In the genomic region with DNA sequence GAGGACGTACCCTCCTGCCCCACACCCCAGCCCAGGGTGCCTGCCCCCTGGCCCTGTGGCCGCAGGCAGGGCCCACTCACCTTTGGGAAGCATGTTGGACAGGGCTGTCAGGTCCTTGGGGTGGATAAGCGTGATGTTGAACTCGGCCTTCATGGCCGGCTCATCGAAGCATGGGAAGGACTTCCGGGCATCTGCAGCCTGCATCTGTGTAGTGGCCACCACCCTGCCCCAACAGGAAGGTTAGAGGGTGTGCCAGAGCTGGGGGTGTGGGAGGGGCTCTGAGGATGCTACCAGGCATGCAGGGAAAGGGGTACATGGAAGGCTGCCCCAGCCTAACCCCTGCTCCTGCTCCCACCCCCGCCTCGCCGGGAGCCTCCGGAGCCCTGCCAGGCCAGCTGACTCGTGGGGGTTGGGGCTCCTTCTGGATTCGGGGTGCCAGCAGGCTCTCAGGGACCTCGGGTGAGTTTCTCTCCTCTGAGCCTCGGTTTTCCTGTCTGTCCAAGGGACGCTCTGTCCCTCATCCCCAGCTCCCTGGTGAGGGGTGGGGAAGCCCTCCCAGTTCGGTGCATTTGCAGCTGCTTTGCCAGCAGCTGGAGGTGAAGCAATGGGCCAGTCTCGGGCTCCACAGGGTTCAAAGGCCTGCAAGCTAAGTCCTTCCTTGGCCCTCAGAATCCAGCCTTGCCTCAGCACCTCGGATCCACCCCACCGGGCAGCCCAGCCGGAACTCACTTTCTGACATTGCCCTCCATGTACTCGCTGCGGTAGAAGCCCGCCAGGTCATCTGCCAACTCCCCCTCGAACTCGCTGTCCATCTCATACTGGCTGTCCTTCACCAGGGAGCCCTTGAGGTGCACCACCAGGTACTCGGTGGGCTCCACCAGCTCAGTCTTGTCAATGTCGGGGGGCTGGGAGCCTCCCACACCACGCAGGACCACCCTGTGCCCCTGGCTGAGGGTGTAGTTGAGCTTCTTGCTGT, we compare ENCODE assay signal across 19 cellular contexts. TPM values are rescaled to one million over a fixed set of nuclear protein-coding genes. Genes with fewer than 3 reads are reported as not detected.
DNase-seq lines count a peak whose midpoint lies in the region; ATAC-seq and TF ChIP-seq lines count a peak whose summit lies in the region.
"Had no signal": no experiment of that assay in that cellular context is flagged by ENCODE, and none has a peak within 500 bp of the region (broad histone marks: within the 10 kb centered on the region; RNA-seq: fewer than 3 reads in every experiment).

No MANE protein-coding gene starts in this region.

- no peak overlapping the region for H2AK5ac ChIP-seq in mesenchymal stem cell (ENCODE audit: low read length, severe bottlenecking)
- H2AK5ac ChIP-seq in trophoblast cell (ENCODE audit: low read length), result no peak overlapping the region

- H4K20me1 ChIP-seq in hepatocyte (ENCODE audit: insufficient read depth, poor library complexity, severe bottlenecking), result no peaks in the 10 kb centered on the region
- H4K20me1 ChIP-seq: BLaER1 had no signal

- H4K91ac ChIP-seq in mesenchymal stem cell (ENCODE audit: low read length) (no peak overlapping the region), trophoblast cell (ENCODE audit: low read depth, low read length) (no peak overlapping the region)

- H2BK5ac ChIP-seq in mesenchymal stem cell (ENCODE audit: low read depth, low read length, poor library complexity, severe bottlenecking), result no peak overlapping the region
- no peak overlapping the region for H2BK5ac ChIP-seq in trophoblast cell (ENCODE audit: low read depth, low read length, poor library complexity)

- H3K79me1 ChIP-seq in mesenchymal stem cell (replicated peaks; ENCODE audit: low read length, poor library complexity, severe bottlenecking), result peaks cover 2% of the 10 kb centered on the region
- no peaks in the 10 kb centered on the region for H3K79me1 ChIP-seq in trophoblast cell (ENCODE audit: low read length)

- no peak for TF ChIP-seq POLR2A in heart left ventricle (IDR thresholded peaks at IDR 0.05)

- H4K12ac ChIP-seq in trophoblast cell (ENCODE audit: low read depth, low read length), result no peak overlapping the region

- no peak overlapping the region for H2BK12ac ChIP-seq in mesenchymal stem cell (ENCODE audit: low read length in 2 of 2)
- H2BK12ac ChIP-seq in trophoblast cell (ENCODE audit: low read length), result no peak overlapping the region

- H3K27ac ChIP-seq in heart left ventricle, result no peak overlapping the region
- H3K27ac ChIP-seq in hepatocyte, result no peak overlapping the region
- no peak overlapping the region for H3K27ac ChIP-seq in mesenchymal stem cell (ENCODE audit: low read length, poor library complexity, severe bottlenecking)
- no peak overlapping the region for H3K27ac ChIP-seq in foreskin keratinocyte
- H3K27ac ChIP-seq in trophoblast cell (ENCODE audit: low read depth, low read length), result no peak overlapping the region
- H3K27ac ChIP-seq: BLaER1 had no signal

- H3K36me3 ChIP-seq in heart left ventricle (peaks cover 0 to 53% (median 0%) of the 10 kb centered on the region in 9 donors), hepatocyte (replicated peaks; ENCODE audit: insufficient read depth, low read depth) (no peaks in the 10 kb centered on the region), mesenchymal stem cell (ENCODE audit: control insufficient read depth in 1 of 2, insufficient read depth in 2 of 2, low read depth in 1 of 2, low read length in 2 of 2) (peaks cover 32 to 95% of the 10 kb centered on the region in 2 experiments), trophoblast cell (ENCODE audit: control insufficient read depth in 1 of 2, insufficient read depth in 2 of 2, low read length in 2 of 2) (no peaks in the 10 kb centered on the region)
- H3K36me3 ChIP-seq: BLaER1 had no signal

- no peak overlapping the region for H4K8ac ChIP-seq in mesenchymal stem cell (ENCODE audit: low read length)
- H4K8ac ChIP-seq in trophoblast cell (ENCODE audit: low read depth, low read length), result no peak overlapping the region

- H3K4me3 ChIP-seq in heart left ventricle (no peak overlapping the region), hepatocyte (no peak overlapping the region), mesenchymal stem cell (ENCODE audit: insufficient read depth in 1 of 2, low read depth in 1 of 2, low read length in 2 of 2) (no peak overlapping the region), trophoblast cell (ENCODE audit: low read depth, low read length) (no peak overlapping the region)
- H3K4me3 ChIP-seq: BLaER1 had no signal

- no peak overlapping the region for H2BK15ac ChIP-seq in mesenchymal stem cell (ENCODE audit: low read depth, poor library complexity, severe bottlenecking)

- no peak for TF ChIP-seq CTCF in heart left ventricle (IDR thresholded peaks at IDR 0.05)
- TF ChIP-seq CTCF in hepatocyte (IDR thresholded peaks at IDR 0.05; ENCODE audit: poor library complexity), result no peak
- no peak for TF ChIP-seq CTCF in foreskin keratinocyte (conservative IDR thresholded peaks at IDR 0.05)

- intact Hi-C loops in left ventricle myocardium superior (cut with micrococcal nuclease) (no loop called here), heart left ventricle (cut with DNase I) (no loop called here)

- H3K9me3 ChIP-seq in heart left ventricle (no peaks in the 10 kb centered on the region), hepatocyte (ENCODE audit: low read depth) (no peaks in the 10 kb centered on the region), mesenchymal stem cell (ENCODE audit: control insufficient read depth, low read length) (no peaks in the 10 kb centered on the region), trophoblast cell (ENCODE audit: insufficient read depth, low read depth, low read length) (no peaks in the 10 kb centered on the region)
- H3K9me3 ChIP-seq: BLaER1 had no signal

- H3K4ac ChIP-seq in mesenchymal stem cell (ENCODE audit: low read depth in 1 of 2, low read length in 2 of 2) (no peak overlapping the region), trophoblast cell (ENCODE audit: low read depth, low read length) (no peak overlapping the region)

- WGBS in heart left ventricle, 4 donors, result 88 to 93% (median 89%) methylated on average over 21 to 29 of the region's 29 CpGs
- WGBS in hepatocyte (ENCODE audit: low lambda C conversion rate, missing lambda C conversion rate), result 97% methylated on average over 27 of the region's 29 CpGs
- 94% methylated on average over 28 of the region's 29 CpGs for WGBS in mesenchymal stem cell
- no CpG with 5 or more reads among the region's 29 CpGs for WGBS in trophoblast cell (ENCODE audit: extremely low coverage, insufficient coverage, insufficient read length)

- DNase-seq in left ventricle myocardium superior, result peak; percentile 22
- DNase-seq in heart left ventricle, result no peak
- no peak for DNase-seq in hepatocyte (ENCODE audit: low spot score)
- no peak for DNase-seq in mesenchymal stem cell
- no peak for DNase-seq in foreskin keratinocyte
- no peak for DNase-seq in foreskin melanocyte
- DNase-seq in stimulated activated CD4-positive, alpha-beta T cell treated with anti-CD3 and anti-CD28 coated beads, Interleukin-1b, Interleukin-23, amount 100 ng/mL, for 48 hours, result no peak
- DNase-seq in trophoblast cell, result no peak
- DNase-seq: CD8-positive, alpha-beta T cell; HCEC 1CT; KG1; NCI-H1048; NCI-H1436 treated with DMSO at 0.1 percent for 48 hours; NCI-H2081; NCI-H510A; NCI-H774; PC-3 had no signal

- H3K9me2 ChIP-seq in hepatocyte (replicated peaks; ENCODE audit: insufficient read depth), result no peaks in the 10 kb centered on the region

- H2AFZ ChIP-seq in hepatocyte (no peak overlapping the region), mesenchymal stem cell (ENCODE audit: low read depth, low read length) (no peak overlapping the region), trophoblast cell (ENCODE audit: insufficient read depth, low read length, poor library complexity) (no peak overlapping the region)

- peaks cover 15% of the 10 kb centered on the region for H3K79me2 ChIP-seq in hepatocyte
- H3K79me2 ChIP-seq in trophoblast cell (ENCODE audit: control insufficient read depth, insufficient read depth, low read length, poor library complexity), result no peaks in the 10 kb centered on the region

- H3K27me3 ChIP-seq in heart left ventricle (no peaks in the 10 kb centered on the region), hepatocyte (no peaks in the 10 kb centered on the region), mesenchymal stem cell (ENCODE audit: control insufficient read depth in 1 of 2, insufficient read depth in 1 of 2, low read length in 2 of 2) (no peaks in the 10 kb centered on the region), foreskin keratinocyte (no peaks in the 10 kb centered on the region), trophoblast cell (ENCODE audit: insufficient read depth, low read length) (no peaks in the 10 kb centered on the region)
- H3K27me3 ChIP-seq: BLaER1 had no signal

- H3K14ac ChIP-seq in mesenchymal stem cell (ENCODE audit: low read length in 2 of 2), result no peak overlapping the region
- no peak overlapping the region for H3K14ac ChIP-seq in trophoblast cell (ENCODE audit: low read length)

- no peak overlapping the region for H2BK120ac ChIP-seq in mesenchymal stem cell (ENCODE audit: low read depth, low read length)
- H2BK120ac ChIP-seq in trophoblast cell (ENCODE audit: insufficient read depth, low read length, poor library complexity), result no peak overlapping the region

- peaks cover 0 to 9% (median 2%) of the 10 kb centered on the region in 12 donors for H3K4me1 ChIP-seq in heart left ventricle
- H3K4me1 ChIP-seq in hepatocyte (ENCODE audit: insufficient read depth), result peaks cover 19% of the 10 kb centered on the region
- H3K4me1 ChIP-seq in mesenchymal stem cell (ENCODE audit: control insufficient read depth, insufficient read depth, low read depth, low read length), result peaks cover 28% of the 10 kb centered on the region
- H3K4me1 ChIP-seq in foreskin keratinocyte, result no peaks in the 10 kb centered on the region
- peaks cover 0 to 2% of the 10 kb centered on the region in 2 experiments for H3K4me1 ChIP-seq in trophoblast cell (ENCODE audit: control insufficient read depth in 1 of 2, insufficient read depth in 2 of 2, low read length in 2 of 2)

- H3K4me2 ChIP-seq in hepatocyte (peak overlapping the region; percentile 20), mesenchymal stem cell (ENCODE audit: low read length, poor library complexity, severe bottlenecking) (no peak overlapping the region), trophoblast cell (ENCODE audit: low read length) (no peak overlapping the region)
- H3K4me2 ChIP-seq: BLaER1 had no signal

- ATAC-seq in left ventricle myocardium superior (no peak), heart left ventricle (no peak), foreskin keratinocyte (no peak)
- ATAC-seq: CD8-positive, alpha-beta T cell; PC-3 had no signal

- no peak overlapping the region for H3K23ac ChIP-seq in mesenchymal stem cell (ENCODE audit: low read length in 2 of 2)
- H3K23ac ChIP-seq in trophoblast cell (ENCODE audit: low read length), result no peak overlapping the region

- H3K18ac ChIP-seq in mesenchymal stem cell (ENCODE audit: low read depth in 1 of 2, low read length in 2 of 2) (no peak overlapping the region), trophoblast cell (ENCODE audit: low read length) (no peak overlapping the region)

- peak overlapping the region; percentile 7 for H3K9ac ChIP-seq in mesenchymal stem cell (ENCODE audit: low read length)
- H3K9ac ChIP-seq in trophoblast cell (ENCODE audit: low read length), result no peak overlapping the region
- H3K9ac ChIP-seq: BLaER1 had no signal

RNA-seq across cellular contexts. Expression of a gene that starts 9.1 kb away (rescaled TPM):
- 7.7 TPM for total RNA-seq in left ventricle myocardium superior
- total RNA-seq in heart left ventricle, result 10 to 100 TPM in 3 of 9 donors, 1 to 10 TPM in 6; 1.1 to 37.6 (median 6.7) TPM
- 1 to 10 TPM; 4.6 to 9.2 TPM for polyA plus RNA-seq in heart left ventricle
- 115 and 137 TPM in 2 replicates for total RNA-seq in hepatocyte
- 123 and 166 TPM in 2 replicates for polyA plus RNA-seq in hepatocyte
- 63.7 TPM for polyA plus RNA-seq in mesenchymal stem cell (2013, experiment 1 of 2)
- polyA plus RNA-seq in mesenchymal stem cell (2013, experiment 2 of 2), result 61.6 TPM
- total RNA-seq in foreskin keratinocyte, result 42.1 and 90.9 TPM in 2 replicates
- polyA plus RNA-seq in foreskin keratinocyte, result 37.0 and 78.2 TPM in 2 replicates
- 0.23 and 0.40 TPM in 2 replicates for polyA plus RNA-seq in trophoblast cell (2013)

RNA-seq across cellular contexts. Expression of a gene that starts 29.4 kb away (rescaled TPM):
- 0.20 TPM for total RNA-seq in left ventricle myocardium superior
- total RNA-seq in heart left ventricle, result under 1 TPM in 3 of 9 donors, not detected in 6; 0.16 to 0.64 (median 0.52) TPM
- under 1 TPM in 1 of 2 donors, not detected in 1; 0.65 TPM for polyA plus RNA-seq in heart left ventricle
- 0.30 and 1.2 TPM in 2 replicates for total RNA-seq in hepatocyte
- polyA plus RNA-seq in hepatocyte, result not detected in 2 replicates
- 0.12 TPM for polyA plus RNA-seq in mesenchymal stem cell (2013, experiment 1 of 2)
- 0.07 TPM for polyA plus RNA-seq in mesenchymal stem cell (2013, experiment 2 of 2)
- total RNA-seq in foreskin keratinocyte, result 0.88 and 1.3 TPM in 2 replicates
- polyA plus RNA-seq in foreskin keratinocyte, result 1.2 TPM in 2 replicates
- polyA plus RNA-seq in trophoblast cell (2013), result 0.10 and 0.22 TPM in 2 replicates
- total RNA-seq: A172; CD8-positive, alpha-beta T cell had no signal

RNA-seq across cellular contexts. Expression of a gene that starts 54.5 kb away (rescaled TPM):
- total RNA-seq in left ventricle myocardium superior, result 8.4 TPM
- total RNA-seq in heart left ventricle, result 1 to 10 TPM; 1.3 to 6.9 (median 5.1) TPM
- polyA plus RNA-seq in heart left ventricle, result 1 to 10 TPM in 1 of 2 donors, under 1 TPM in 1; 0.43 to 6.9 TPM
- 0.48 and 0.50 TPM in 2 replicates for total RNA-seq in hepatocyte
- polyA plus RNA-seq in hepatocyte, result 1.0 and 2.7 TPM in 2 replicates
- polyA plus RNA-seq in mesenchymal stem cell (2013, experiment 1 of 2), result 0.03 TPM
- polyA plus RNA-seq in mesenchymal stem cell (2013, experiment 2 of 2), result 0.03 TPM
- 0.11 and 0.14 TPM in 2 replicates for total RNA-seq in foreskin keratinocyte
- polyA plus RNA-seq in foreskin keratinocyte, result 0.47 and 0.63 TPM in 2 replicates
- polyA plus RNA-seq in trophoblast cell (2013), result 0.04 and 0.10 TPM in 2 replicates
